17 cellular contexts compared by ENCODE assay signal in genomic region chr14:52061890-52062289, GRCh38. TPM values are rescaled to one million over a fixed set of nuclear protein-coding genes. Genes with fewer than 3 reads are reported as not detected.
"Had no signal": no experiment of that assay in that cellular context is flagged by ENCODE, and none has a peak within 500 bp of the region (broad histone marks: within the 10 kb centered on the region; RNA-seq: fewer than 3 reads in every experiment).

No MANE protein-coding gene starts in this region.

- H3K4me3 ChIP-seq: lower lobe of right lung had no signal

- DNase-seq: activated CD4-positive, alpha-beta memory T cell treated with anti-CD3 and anti-CD28 coated beads for 36 hours; activated effector memory CD4-positive, alpha-beta T cell treated with Interleukin-2 at 50 U/mL for 16 hours; activated naive CD4-positive, alpha-beta T cell treated with anti-CD3 and anti-CD28 coated beads for 36 hours; activated T-cell treated with anti-CD3 and anti-CD28 coated beads, Interleukin-2, amount 50 U/mL, for 48 hours; amygdala; foreskin fibroblast; hippocampal formation; left colon; lower lobe of right lung; naive thymus-derived CD8-positive, alpha-beta T cell; retina; stimulated activated CD4-positive, alpha-beta T cell treated with anti-CD3 and anti-CD28 coated beads, Interleukin-12 subunit alpha, Interleukin-12 subunit beta, amount 100 ng/mL, for 4 hours; stimulated activated naive CD8-positive, alpha-beta T cell treated with anti-CD3 and anti-CD28 coated beads, Interleukin-15, amount 100 ng/mL, for 72 hours; T1000 had no signal

- H3K9me3 ChIP-seq: lower lobe of right lung had no signal

- H3K36me3 ChIP-seq: lower lobe of right lung had no signal

- ATAC-seq: naive thymus-derived CD8-positive, alpha-beta T cell; stimulated activated naive CD8-positive, alpha-beta T cell treated with anti-CD3 and anti-CD28 coated beads, Interleukin-15, amount 100 ng/mL, for 72 hours; WTC11 had no signal

- H3K27ac ChIP-seq: epithelial cell of prostate, lower lobe of right lung had no signal

RNA-seq across cellular contexts. Expression of gene NID2, which starts 7.0 kb away (rescaled TPM):
- total RNA-seq: activated CD4-positive, alpha-beta memory T cell treated with anti-CD3 and anti-CD28 coated beads for 36 hours; activated naive CD4-positive, alpha-beta T cell treated with anti-CD3 and anti-CD28 coated beads for 36 hours; naive thymus-derived CD8-positive, alpha-beta T cell; SK-MEL-5 had no signal
